ENCODE assay signal across 1 cellular context in genomic region chr10:22927661-22928403, GRCh38.
TF ChIP-seq lines count a peak whose summit lies in the region.

Gene ARMC3, plus strand, starts transcription at chr10:22928053. Its CDS starts 3,944 bp downstream, at chr10:22931997.

TF ChIP-seq in GM12878, 131 proteins besides CTCF, POLR2A, EP300 and RAD21 (continued from another document):
- TF ChIP-seq USF1 (IDR thresholded peaks at IDR 0.05; ENCODE audit: borderline replicate concordance, extremely low read length, insufficient read depth, low read depth, low read length) (peak; percentile 32), TCF3 (IDR thresholded peaks at IDR 0.05; ENCODE audit: borderline replicate concordance, insufficient read depth, low read depth, low read length) (no peak), IKZF1 (conservative IDR thresholded peaks at IDR 0.05) (no peak), ZBTB11 (CRISPR knock-in tag; IDR thresholded peaks at IDR 0.05) (no peak), NBN (IDR thresholded peaks at IDR 0.05) (no peak), ZBTB4 (CRISPR knock-in tag; IDR thresholded peaks at IDR 0.05) (no peak), JUND (IDR thresholded peaks at IDR 0.05; ENCODE audit: low read depth, low read length) (no peak), NR2F1 (conservative IDR thresholded peaks at IDR 0.05) (no peak), BRCA1 (IDR thresholded peaks at IDR 0.05; ENCODE audit: low read depth, low read length) (no peak), MYB (IDR thresholded peaks at IDR 0.05; ENCODE audit: borderline replicate concordance, low read depth, low read length) (no peak), NRF1 (conservative IDR thresholded peaks at IDR 0.05; ENCODE audit: low read depth, low read length) (peak; percentile 11; the same call in 1 of the 2 replicates), BMI1 (IDR thresholded peaks at IDR 0.05; ENCODE audit: borderline replicate concordance) (peak; percentile 51; the same call in 1 of the 2 replicates), REST (IDR thresholded peaks at IDR 0.05; ENCODE audit: low read depth, low read length) (no peak), POLR2AphosphoS2 (IDR thresholded peaks at IDR 0.05; ENCODE audit: low read depth, low read length) (no peak), EZH2 (IDR thresholded peaks at IDR 0.05; ENCODE audit: borderline replicate concordance, control insufficient read depth, low read depth, low read length) (no peak), RELB (IDR thresholded peaks at IDR 0.05; ENCODE audit: low read depth) (no peak), SP1 (IDR thresholded peaks at IDR 0.05; ENCODE audit: low read depth, low read length) (no peak)
- TF ChIP-seq, protein P1, sequence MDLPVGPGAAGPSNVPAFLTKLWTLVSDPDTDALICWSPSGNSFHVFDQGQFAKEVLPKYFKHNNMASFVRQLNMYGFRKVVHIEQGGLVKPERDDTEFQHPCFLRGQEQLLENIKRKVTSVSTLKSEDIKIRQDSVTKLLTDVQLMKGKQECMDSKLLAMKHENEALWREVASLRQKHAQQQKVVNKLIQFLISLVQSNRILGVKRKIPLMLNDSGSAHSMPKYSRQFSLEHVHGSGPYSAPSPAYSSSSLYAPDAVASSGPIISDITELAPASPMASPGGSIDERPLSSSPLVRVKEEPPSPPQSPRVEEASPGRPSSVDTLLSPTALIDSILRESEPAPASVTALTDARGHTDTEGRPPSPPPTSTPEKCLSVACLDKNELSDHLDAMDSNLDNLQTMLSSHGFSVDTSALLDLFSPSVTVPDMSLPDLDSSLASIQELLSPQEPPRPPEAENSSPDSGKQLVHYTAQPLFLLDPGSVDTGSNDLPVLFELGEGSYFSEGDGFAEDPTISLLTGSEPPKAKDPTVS (IDR thresholded peaks at IDR 0.05; ENCODE audit: low read depth, low read length): no peak
